ENCODE assay signal across 26 cellular contexts in the genomic region with DNA sequence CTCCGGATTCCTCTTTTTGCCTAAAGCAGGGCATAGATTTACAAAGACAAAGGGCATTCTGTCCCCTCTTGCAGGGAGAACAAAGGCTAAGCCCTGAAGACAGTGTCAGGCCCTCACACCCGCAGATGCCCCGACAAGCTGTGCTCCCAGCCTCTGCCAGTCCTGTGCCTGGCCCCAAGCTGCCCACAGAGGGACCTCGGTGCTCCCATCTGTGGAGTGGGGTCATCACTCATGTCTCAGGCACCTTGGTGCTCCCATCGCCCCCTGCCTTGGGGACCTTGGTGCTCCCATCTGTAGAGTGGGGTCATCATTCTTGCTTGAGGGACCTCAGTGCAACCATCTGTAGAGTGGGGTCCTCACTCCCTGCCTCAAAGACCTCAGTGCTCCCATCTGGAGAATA.
"Had no signal": no experiment of that assay in that cellular context is flagged by ENCODE, and none has a peak within 500 bp of the region (broad histone marks: within the 10 kb centered on the region; RNA-seq: fewer than 3 reads in every experiment).

No MANE protein-coding gene starts in this region.

- H3K9me3 ChIP-seq: ascending aorta, lower lobe of right lung, pancreas, upper lobe of right lung had no signal

- H3K27ac ChIP-seq: ascending aorta, brain microvascular endothelial cell, lower lobe of right lung, pancreas, upper lobe of right lung had no signal

- H3K4me3 Mint-ChIP-seq: activated CD4-positive, alpha-beta T cell treated with anti-CD3 and anti-CD28 coated beads for 36 hours; activated T-cell treated with anti-CD3 and anti-CD28 coated beads, Interleukin-2, amount 50 U/mL, for 24 hours; activated T-helper 17 cell treated with anti-CD3 and anti-CD28 coated beads, Interleukin-2, amount 50 U/mL, for 72 hours; effector memory CD8-positive, alpha-beta T cell; nephron; T-helper 1 cell treated with Interleukin-12 subunit alpha and Interleukin-12 subunit beta and Interleukin-4 antibody, amounts not matched to agents 30 μg/mL and 1 μg/mL, for 36 hours; WTC11 had no signal

- FAIRE-seq: colon, endothelial cell of umbilical vein, frontal cortex, pancreas had no signal

- H3K4me1 Mint-ChIP-seq: activated T-helper 17 cell treated with anti-CD3 and anti-CD28 coated beads, Interleukin-2, amount 50 U/mL, for 72 hours; nephron; WTC11 had no signal

- DNase-seq: activated CD4-positive, alpha-beta T cell treated with anti-CD3 and anti-CD28 coated beads for 36 hours; activated CD4-positive, alpha-beta T cell treated with anti-CD3 and anti-CD28 coated beads, Interleukin-2, amount 50 U/mL, for 4 hours; activated CD8-positive, alpha-beta memory T cell treated with anti-CD3 and anti-CD28 coated beads for 24 hours; activated CD8-positive, alpha-beta memory T cell treated with anti-CD3 and anti-CD28 coated beads, Interleukin-2, amount 50 U/mL, for 4 hours; activated T-cell treated with anti-CD3 and anti-CD28 coated beads, Interleukin-2, amount 50 U/mL, for 24 hours; brain microvascular endothelial cell; central memory CD4-positive, alpha-beta T cell; effector memory CD8-positive, alpha-beta T cell; hypothalamus; lower lobe of right lung; stimulated activated CD4-positive, alpha-beta T cell treated with anti-CD3 and anti-CD28 coated beads, Interleukin-4, amount 100 ng/mL, for 24 hours; stimulated activated naive CD4-positive, alpha-beta T cell treated with Interleukin-2 at 50 U/mL for 16 hours; T1000; upper lobe of right lung had no signal

- H3K4me1 ChIP-seq: pancreas, upper lobe of right lung had no signal

- ATAC-seq: activated CD4-positive, alpha-beta T cell treated with anti-CD3 and anti-CD28 coated beads for 36 hours; activated naive CD4-positive, alpha-beta T cell treated with anti-CD3 and anti-CD28 coated beads, Interleukin-2, amount 50 U/mL, for 72 hours; activated T-helper 17 cell treated with anti-CD3 and anti-CD28 coated beads, Interleukin-2, amount 50 U/mL, for 72 hours; effector memory CD8-positive, alpha-beta T cell; esophagus mucosa; lower lobe of right lung; pancreas; upper lobe of right lung; WTC11 had no signal

- H3K27me3 Mint-ChIP-seq: activated CD4-positive, alpha-beta T cell treated with anti-CD3 and anti-CD28 coated beads for 36 hours; activated T-cell treated with anti-CD3 and anti-CD28 coated beads, Interleukin-2, amount 50 U/mL, for 24 hours; activated T-helper 17 cell treated with anti-CD3 and anti-CD28 coated beads, Interleukin-2, amount 50 U/mL, for 72 hours; effector memory CD8-positive, alpha-beta T cell had no signal

- H3K36me3 ChIP-seq: lower lobe of right lung, upper lobe of right lung had no signal

- H3K9me3 Mint-ChIP-seq: activated naive CD4-positive, alpha-beta T cell treated with anti-CD3 and anti-CD28 coated beads, Interleukin-2, amount 50 U/mL, for 72 hours; activated T-cell treated with anti-CD3 and anti-CD28 coated beads, Interleukin-2, amount 50 U/mL, for 24 hours; activated T-helper 17 cell treated with anti-CD3 and anti-CD28 coated beads, Interleukin-2, amount 50 U/mL, for 72 hours; effector memory CD8-positive, alpha-beta T cell; nephron; T-helper 1 cell treated with Interleukin-12 subunit alpha and Interleukin-12 subunit beta and Interleukin-4 antibody, amounts not matched to agents 30 μg/mL and 1 μg/mL, for 36 hours had no signal

- H3K4me3 ChIP-seq: ascending aorta, dorsolateral prefrontal cortex, lower lobe of right lung, pancreas, upper lobe of right lung had no signal

- H3K27me3 ChIP-seq: ascending aorta, brain microvascular endothelial cell, dorsolateral prefrontal cortex, pancreas, upper lobe of right lung had no signal

- H3K27ac Mint-ChIP-seq: activated CD4-positive, alpha-beta T cell treated with anti-CD3 and anti-CD28 coated beads for 36 hours; activated naive CD4-positive, alpha-beta T cell treated with anti-CD3 and anti-CD28 coated beads, Interleukin-2, amount 50 U/mL, for 72 hours; activated T-cell treated with anti-CD3 and anti-CD28 coated beads, Interleukin-2, amount 50 U/mL, for 24 hours; nephron; T-helper 1 cell treated with Interleukin-12 subunit alpha and Interleukin-12 subunit beta and Interleukin-4 antibody, amounts not matched to agents 30 μg/mL and 1 μg/mL, for 36 hours; WTC11 had no signal
